In the genomic region with DNA sequence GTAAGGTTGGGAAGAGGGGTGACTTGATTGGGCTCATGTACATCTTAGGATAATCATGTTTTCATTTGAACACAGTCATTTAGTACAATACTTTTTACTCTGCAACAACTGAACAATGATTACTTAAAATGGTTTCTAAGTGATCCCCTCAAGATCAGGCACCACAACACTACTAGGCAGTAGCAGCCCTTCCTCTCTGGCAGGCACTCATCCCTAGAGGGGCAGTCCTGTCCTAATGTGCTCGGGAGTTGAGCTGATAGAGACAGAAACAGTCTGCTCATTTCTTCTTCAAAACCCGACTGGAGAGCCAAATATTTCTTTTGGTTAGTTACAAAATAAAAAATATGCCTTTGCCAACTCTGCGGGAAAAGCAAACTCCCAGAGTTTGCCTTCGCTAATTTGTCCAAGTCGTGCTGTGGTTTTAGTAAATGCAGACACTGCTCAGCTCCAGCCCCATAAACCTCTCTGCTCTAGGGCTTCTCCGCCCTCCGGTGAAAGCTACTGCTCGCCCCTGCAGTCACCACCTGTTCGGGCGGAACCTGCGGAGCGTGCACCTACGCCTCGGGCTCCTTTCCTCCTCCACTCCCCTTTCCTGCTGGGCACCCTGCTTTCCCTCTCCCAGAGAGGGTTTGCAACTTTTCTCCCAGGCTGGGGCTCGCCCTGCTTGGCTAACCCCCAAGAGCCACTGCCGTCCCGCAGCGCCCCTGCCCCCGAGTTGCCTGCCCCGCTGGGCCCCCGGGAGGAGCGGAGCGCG, we compare ENCODE assay signal across 9 cellular contexts. TPM values are rescaled to one million over a fixed set of nuclear protein-coding genes. Genes with fewer than 3 reads are reported as not detected.
DNase-seq lines count a peak whose midpoint lies in the region; ATAC-seq, FAIRE-seq and TF ChIP-seq lines count a peak whose summit lies in the region.
"Had no signal": no experiment of that assay in that cellular context is flagged by ENCODE, and none has a peak within 500 bp of the region (broad histone marks: within the 10 kb centered on the region; RNA-seq: fewer than 3 reads in every experiment).

No MANE protein-coding gene starts in this region.

- FAIRE-seq in astrocyte (lab: Jason Lieb, UNC) = no peak
- FAIRE-seq: G401.6 had no signal

- H3K27ac ChIP-seq in astrocyte (ENCODE audit: low read depth, low read length) (no peak overlapping the region), tibial artery (peak overlapping the region; percentile 92 to 97)

- H2AFZ ChIP-seq in astrocyte (ENCODE audit: low read depth, low read length) = no peak overlapping the region

- peaks cover 11% of the 10 kb centered on the region for H3K4me1 ChIP-seq in astrocyte (ENCODE audit: insufficient read depth, low read length)
- peaks cover 0 to 42% (median 12%) of the 10 kb centered on the region in 4 donors for H3K4me1 ChIP-seq in tibial artery

- H3K4me1 Mint-ChIP-seq in astrocyte (ENCODE audit: low read depth, unreplicated experiment) = no peaks in the 10 kb centered on the region

- H3K27me3 Mint-ChIP-seq in astrocyte (ENCODE audit: low read depth, unreplicated experiment) = peaks cover 84% of the 10 kb centered on the region

- H4K20me1 ChIP-seq in astrocyte (ENCODE audit: insufficient read depth, low read length) = no peaks in the 10 kb centered on the region

- no peaks in the 10 kb centered on the region for H3K36me3 Mint-ChIP-seq in astrocyte (ENCODE audit: low read depth, unreplicated experiment)

- peak overlapping the region; percentile 40 for H3K4me3 Mint-ChIP-seq in astrocyte (ENCODE audit: unreplicated experiment)

- peak; percentile 2 for DNase-seq in stimulated activated CD4-positive, alpha-beta T cell treated with anti-CD3 and anti-CD28 coated beads, Interleukin-15, amount 100 ng/mL, for 24 hours
- no peak for DNase-seq in stimulated activated CD4-positive, alpha-beta T cell treated with anti-CD3 and anti-CD28 coated beads, Interleukin-4, amount 100 ng/mL, for 24 hours
- peak; percentile 32 for DNase-seq in astrocyte (ENCODE audit: low read depth)
- no peak for DNase-seq in left lobe of liver (ENCODE audit: low spot score)
- DNase-seq in tibial artery = peak in 1 of 2 donors; percentile 70
- DNase-seq in stimulated activated CD4-positive, alpha-beta T cell treated with anti-CD3 and anti-CD28 coated beads, Interleukin-2, amount 100 ng/mL, for 24 hours = no peak

- peak overlapping the region; percentile 77 for H3K4me2 ChIP-seq in astrocyte (ENCODE audit: low read length)

- peak; percentile 31 for ATAC-seq in HG03460 (IDR thresholded peaks at IDR 0.05; ENCODE audit: unreplicated experiment)
- ATAC-seq in left lobe of liver = peak; percentile 43
- ATAC-seq in HG03175 (IDR thresholded peaks at IDR 0.05; ENCODE audit: unreplicated experiment) = no peak

- no peaks in the 10 kb centered on the region for H3K79me2 ChIP-seq in astrocyte (ENCODE audit: insufficient read depth, low read length)

- intact Hi-C loops in tibial artery (cut with DNase I; ENCODE audit: low total_unique reads) = no loop called here

- H3K4me3 ChIP-seq in astrocyte (ENCODE audit: insufficient read depth, low read depth, low read length) (peak overlapping the region; percentile 23), tibial artery (peak overlapping the region; percentile 89 to 93)

- no peak for TF ChIP-seq CTCF in astrocyte (IDR thresholded peaks at IDR 0.05; ENCODE audit: insufficient read depth, low read depth, low read length)
- TF ChIP-seq CTCF in tibial artery (IDR thresholded peaks at IDR 0.05) = no peak

- no peaks in the 10 kb centered on the region for H3K9me3 ChIP-seq in astrocyte (ENCODE audit: insufficient read depth, low read depth, low read length)
- H3K9me3 ChIP-seq in tibial artery = no peaks in the 10 kb centered on the region

- H3K27ac Mint-ChIP-seq in astrocyte (ENCODE audit: unreplicated experiment) = peak overlapping the region; percentile 26

- H3K9ac ChIP-seq in astrocyte (ENCODE audit: low read length) = no peak overlapping the region

- H3K27me3 ChIP-seq in astrocyte (ENCODE audit: insufficient read depth, low read length) (peaks cover 81% of the 10 kb centered on the region), tibial artery (no peaks in the 10 kb centered on the region)

- H3K9me3 Mint-ChIP-seq in astrocyte (ENCODE audit: unreplicated experiment) = no peaks in the 10 kb centered on the region

- H3K36me3 ChIP-seq in astrocyte (ENCODE audit: insufficient read depth, low read length) (no peaks in the 10 kb centered on the region), tibial artery (no peaks in the 10 kb centered on the region)

RNA-seq across cellular contexts. Expression of a gene that starts 0.5 kb away (rescaled TPM):
- total RNA-seq in astrocyte (2.5 and 3.1 TPM in 2 replicates), left lobe of liver (2.0 TPM)

Comparison
In these comparisons a context has a peak if more than half of its experiments do, and no peak if none do; other contexts are left out.
1. DNase-seq: peak in stimulated activated CD4-positive, alpha-beta T cell treated with anti-CD3 and anti-CD28 coated beads, Interleukin-15, amount 100 ng/mL, for 24 hours (single experiment) and astrocyte (single experiment); none in stimulated activated CD4-positive, alpha-beta T cell treated with anti-CD3 and anti-CD28 coated beads, Interleukin-4, amount 100 ng/mL, for 24 hours (single experiment), left lobe of liver (single experiment) and stimulated activated CD4-positive, alpha-beta T cell treated with anti-CD3 and anti-CD28 coated beads, Interleukin-2, amount 100 ng/mL, for 24 hours (0 of 2).